30 cellular contexts compared by ENCODE assay signal in genomic region chr1:104163912-104164476, GRCh38.
DNase-seq lines count a peak whose midpoint lies in the region; ATAC-seq and TF ChIP-seq lines count a peak whose summit lies in the region.
"Had no signal": no experiment of that assay in that cellular context is flagged by ENCODE, and none has a peak within 500 bp of the region (broad histone marks: within the 10 kb centered on the region; RNA-seq: fewer than 3 reads in every experiment).

No MANE protein-coding gene starts in this region.

- H3K4me1 Mint-ChIP-seq in WTC11: no peaks in the 10 kb centered on the region
- H3K4me1 Mint-ChIP-seq: activated CD4-positive, alpha-beta T cell treated with anti-CD3 and anti-CD28 coated beads, Interleukin-2, amount 10 ng/mL, durations not matched to agents 7 days and 5 days; naive thymus-derived CD4-positive, alpha-beta T cell had no signal

- H3K9me3 Mint-ChIP-seq in WTC11: no peaks in the 10 kb centered on the region
- H3K9me3 Mint-ChIP-seq: activated CD4-positive, alpha-beta T cell treated with anti-CD3 and anti-CD28 coated beads, Interleukin-2, amount 10 ng/mL, durations not matched to agents 7 days and 5 days had no signal

- H3K27me3 ChIP-seq in colonic mucosa: no peaks in the 10 kb centered on the region
- H3K27me3 ChIP-seq: ascending aorta, gastrocnemius medialis, right lobe of liver, spleen, stomach, vagina had no signal

- intact Hi-C loops in colonic mucosa (cut with DNase I): no loop called here

- H3K9ac ChIP-seq in colonic mucosa (ENCODE audit: low read depth in 2 of 2, low read length in 2 of 2): no peak overlapping the region

- peak; percentile 13; the same call in 1 of the 2 replicates for TF ChIP-seq CTCF in C4-2B (conservative IDR thresholded peaks at IDR 0.05)
- no peak for TF ChIP-seq CTCF in WTC11 (IDR thresholded peaks at IDR 0.05)
- TF ChIP-seq CTCF in colonic mucosa (IDR thresholded peaks at IDR 0.05): no peak

- CTCF ChIA-PET in WTC11 (lab: Charles Lee): no interaction called here

- POLR2A ChIA-PET in WTC11 (lab: Charles Lee): no interaction called here

- H3K36me3 Mint-ChIP-seq in WTC11: no peaks in the 10 kb centered on the region
- H3K36me3 Mint-ChIP-seq: CD8-positive, alpha-beta T cell; naive thymus-derived CD4-positive, alpha-beta T cell had no signal

- ATAC-seq in WTC11: peak; percentile 28; the same call in 1 of the 2 replicates
- ATAC-seq: activated T-cell treated with anti-CD3 and anti-CD28 coated beads, Interleukin-2, amount 50 U/mL, for 4 hours; CD8-positive, alpha-beta T cell; gastrocnemius medialis; naive thymus-derived CD4-positive, alpha-beta T cell; right lobe of liver had no signal

- no peaks in the 10 kb centered on the region for H3K9me3 ChIP-seq in colonic mucosa
- H3K9me3 ChIP-seq: ascending aorta, gastrocnemius medialis, prostate gland, right lobe of liver, vagina had no signal

- no peak overlapping the region for H3K4me3 Mint-ChIP-seq in WTC11
- H3K4me3 Mint-ChIP-seq: activated CD4-positive, alpha-beta T cell treated with anti-CD3 and anti-CD28 coated beads, Interleukin-2, amount 10 ng/mL, durations not matched to agents 7 days and 5 days; activated T-cell treated with anti-CD3 and anti-CD28 coated beads, Interleukin-2, amount 50 U/mL, for 4 hours; CD8-positive, alpha-beta T cell; HFFc6; naive thymus-derived CD4-positive, alpha-beta T cell had no signal

- no peak overlapping the region for H3K27ac Mint-ChIP-seq in WTC11
- H3K27ac Mint-ChIP-seq: activated CD4-positive, alpha-beta T cell treated with anti-CD3 and anti-CD28 coated beads, Interleukin-2, amount 10 ng/mL, durations not matched to agents 7 days and 5 days; CD8-positive, alpha-beta T cell; HFFc6; naive thymus-derived CD4-positive, alpha-beta T cell had no signal

- DNase-seq in KBM-7 (peak; percentile 27), NOMO-1 treated with DMSO at 0.1 percent for 48 hours (lab: John Stamatoyannopoulos, UW; ENCODE audit: unreplicated experiment) (peak; percentile 82), WTC11 (ENCODE audit: low spot score) (no peak), COLO668 (lab: John Stamatoyannopoulos, UW; ENCODE audit: unreplicated experiment) (no peak), ureter (ENCODE audit: low spot score) (no peak), H4 (ENCODE audit: low spot score) (no peak), colonic mucosa (no peak)
- DNase-seq: activated CD4-positive, alpha-beta T cell treated with anti-CD3 and anti-CD28 coated beads, Interleukin-2, amount 10 ng/mL, durations not matched to agents 7 days and 5 days; activated gamma-delta T cell treated with Interleukin-2 at 50 U/mL for 16 hours; activated T-cell treated with anti-CD3 and anti-CD28 coated beads, Interleukin-2, amount 50 U/mL, for 4 hours; CD8-positive, alpha-beta T cell; DMS 273 treated with DMSO at 0.1 percent for 48 hours; gastrocnemius medialis; HFFc6; naive thymus-derived CD4-positive, alpha-beta T cell; NCI-H1436; NCI-H2081; NCI-H446; NCI-H82; nucleus accumbens; right lobe of liver; SIG-M5; spleen; stimulated activated CD4-positive, alpha-beta T cell treated with anti-CD3 and anti-CD28 coated beads, Interleukin-2, amount 100 ng/mL, for 24 hours; stomach; T-helper 9 cell had no signal

- H3K27me3 Mint-ChIP-seq in WTC11 (ENCODE audit: low read depth): no peaks in the 10 kb centered on the region
- H3K27me3 Mint-ChIP-seq: activated CD4-positive, alpha-beta T cell treated with anti-CD3 and anti-CD28 coated beads, Interleukin-2, amount 10 ng/mL, durations not matched to agents 7 days and 5 days; naive thymus-derived CD4-positive, alpha-beta T cell had no signal

- no peaks in the 10 kb centered on the region for H3K4me1 ChIP-seq in colonic mucosa
- H3K4me1 ChIP-seq: ascending aorta, gastrocnemius medialis, prostate gland, right lobe of liver, spleen, stomach, vagina had no signal

- in situ Hi-C loops in KBM-7 (cut with MboI; ENCODE audit: low pct_unique_long_range_greater_than_20kb, low sequenced_read_pairs): no loop called here

- no peak overlapping the region for H3K4me3 ChIP-seq in colonic mucosa
- H3K4me3 ChIP-seq: ascending aorta, gastrocnemius medialis, prostate gland, right lobe of liver, spleen, stomach, vagina had no signal

- H3K27ac ChIP-seq in C4-2B (no peak overlapping the region), colonic mucosa (no peak overlapping the region)
- H3K27ac ChIP-seq: ascending aorta, gastrocnemius medialis, prostate gland, right lobe of liver, spleen, stomach, vagina had no signal

- no peaks in the 10 kb centered on the region for H3K36me3 ChIP-seq in colonic mucosa
- H3K36me3 ChIP-seq: ascending aorta, gastrocnemius medialis, prostate gland, right lobe of liver, spleen, stomach, vagina had no signal

TF ChIP-seq in WTC11, 78 proteins besides CTCF, POLR2A, EP300 and RAD21 (continues in another document):
- no peak for TF ChIP-seq ATF3 (CRISPR knock-in tag; conservative IDR thresholded peaks at IDR 0.05)
- TF ChIP-seq ZNF423 (CRISPR knock-in tag; IDR thresholded peaks at IDR 0.05): no peak
- TF ChIP-seq, protein P1, sequence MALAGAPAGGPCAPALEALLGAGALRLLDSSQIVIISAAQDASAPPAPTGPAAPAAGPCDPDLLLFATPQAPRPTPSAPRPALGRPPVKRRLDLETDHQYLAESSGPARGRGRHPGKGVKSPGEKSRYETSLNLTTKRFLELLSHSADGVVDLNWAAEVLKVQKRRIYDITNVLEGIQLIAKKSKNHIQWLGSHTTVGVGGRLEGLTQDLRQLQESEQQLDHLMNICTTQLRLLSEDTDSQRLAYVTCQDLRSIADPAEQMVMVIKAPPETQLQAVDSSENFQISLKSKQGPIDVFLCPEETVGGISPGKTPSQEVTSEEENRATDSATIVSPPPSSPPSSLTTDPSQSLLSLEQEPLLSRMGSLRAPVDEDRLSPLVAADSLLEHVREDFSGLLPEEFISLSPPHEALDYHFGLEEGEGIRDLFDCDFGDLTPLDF (CRISPR knock-in tag; IDR thresholded peaks at IDR 0.05): no peak
- no peak for TF ChIP-seq MXD4 (CRISPR knock-in tag; IDR thresholded peaks at IDR 0.05; ENCODE audit: borderline replicate concordance)
- TF ChIP-seq, protein P2, sequence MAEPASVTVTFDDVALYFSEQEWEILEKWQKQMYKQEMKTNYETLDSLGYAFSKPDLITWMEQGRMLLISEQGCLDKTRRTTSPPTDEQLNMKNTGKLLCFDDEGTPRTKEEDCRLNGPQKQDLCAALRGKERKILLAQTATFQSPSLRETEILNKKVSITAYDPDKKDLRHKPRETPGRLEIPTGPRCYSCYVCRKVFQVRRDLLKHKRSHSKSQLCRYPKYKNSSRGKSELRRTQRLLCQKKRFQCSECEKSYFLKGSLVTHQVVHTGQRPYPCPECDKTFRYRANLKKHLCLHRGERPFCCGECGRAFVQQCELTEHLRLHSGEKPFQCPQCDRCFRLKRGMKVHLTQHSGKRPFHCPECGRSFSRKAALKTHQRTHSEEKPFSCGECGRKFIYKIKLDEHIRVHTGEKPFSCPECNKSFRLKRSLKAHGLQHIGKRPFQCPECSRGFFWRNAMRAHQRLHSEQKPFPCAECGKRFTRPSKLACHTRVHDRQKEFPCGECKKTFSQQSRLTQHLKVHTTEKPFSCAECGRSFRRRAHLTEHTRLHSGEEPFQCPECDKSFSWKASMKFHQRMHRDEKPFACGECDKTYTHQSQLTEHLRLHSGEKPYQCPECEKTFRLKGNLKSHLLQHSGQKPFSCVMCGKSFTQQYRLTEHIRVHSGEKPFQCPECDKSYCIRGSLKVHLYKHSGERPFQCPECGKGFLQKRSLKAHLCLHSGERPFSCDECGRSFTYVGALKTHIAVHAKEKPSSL (CRISPR knock-in tag; conservative IDR thresholded peaks at IDR 0.05): no peak
- TF ChIP-seq JAZF1 (CRISPR knock-in tag; IDR thresholded peaks at IDR 0.05): no peak
- no peak for TF ChIP-seq SMAD4 (CRISPR knock-in tag; IDR thresholded peaks at IDR 0.05)
- TF ChIP-seq, protein P3, sequence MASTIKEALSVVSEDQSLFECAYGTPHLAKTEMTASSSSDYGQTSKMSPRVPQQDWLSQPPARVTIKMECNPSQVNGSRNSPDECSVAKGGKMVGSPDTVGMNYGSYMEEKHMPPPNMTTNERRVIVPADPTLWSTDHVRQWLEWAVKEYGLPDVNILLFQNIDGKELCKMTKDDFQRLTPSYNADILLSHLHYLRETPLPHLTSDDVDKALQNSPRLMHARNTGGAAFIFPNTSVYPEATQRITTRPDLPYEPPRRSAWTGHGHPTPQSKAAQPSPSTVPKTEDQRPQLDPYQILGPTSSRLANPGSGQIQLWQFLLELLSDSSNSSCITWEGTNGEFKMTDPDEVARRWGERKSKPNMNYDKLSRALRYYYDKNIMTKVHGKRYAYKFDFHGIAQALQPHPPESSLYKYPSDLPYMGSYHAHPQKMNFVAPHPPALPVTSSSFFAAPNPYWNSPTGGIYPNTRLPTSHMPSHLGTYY (CRISPR knock-in tag; IDR thresholded peaks at IDR 0.05): no peak
- TF ChIP-seq, protein P4, sequence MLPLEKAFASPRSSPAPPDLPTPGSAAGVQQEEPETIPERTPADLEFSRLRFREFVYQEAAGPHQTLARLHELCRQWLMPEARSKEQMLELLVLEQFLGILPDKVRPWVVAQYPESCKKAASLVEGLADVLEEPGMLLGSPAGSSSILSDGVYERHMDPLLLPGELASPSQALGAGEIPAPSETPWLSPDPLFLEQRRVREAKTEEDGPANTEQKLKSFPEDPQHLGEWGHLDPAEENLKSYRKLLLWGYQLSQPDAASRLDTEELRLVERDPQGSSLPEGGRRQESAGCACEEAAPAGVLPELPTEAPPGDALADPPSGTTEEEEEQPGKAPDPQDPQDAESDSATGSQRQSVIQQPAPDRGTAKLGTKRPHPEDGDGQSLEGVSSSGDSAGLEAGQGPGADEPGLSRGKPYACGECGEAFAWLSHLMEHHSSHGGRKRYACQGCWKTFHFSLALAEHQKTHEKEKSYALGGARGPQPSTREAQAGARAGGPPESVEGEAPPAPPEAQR (CRISPR knock-in tag; IDR thresholded peaks at IDR 0.05): no peak
- TF ChIP-seq, protein P5, sequence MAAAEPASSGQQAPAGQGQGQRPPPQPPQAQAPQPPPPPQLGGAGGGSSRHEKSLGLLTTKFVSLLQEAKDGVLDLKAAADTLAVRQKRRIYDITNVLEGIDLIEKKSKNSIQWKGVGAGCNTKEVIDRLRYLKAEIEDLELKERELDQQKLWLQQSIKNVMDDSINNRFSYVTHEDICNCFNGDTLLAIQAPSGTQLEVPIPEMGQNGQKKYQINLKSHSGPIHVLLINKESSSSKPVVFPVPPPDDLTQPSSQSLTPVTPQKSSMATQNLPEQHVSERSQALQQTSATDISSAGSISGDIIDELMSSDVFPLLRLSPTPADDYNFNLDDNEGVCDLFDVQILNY (CRISPR knock-in tag; IDR thresholded peaks at IDR 0.05): no peak

Comparison
In these comparisons a context has a peak if more than half of its experiments do, and no peak if none do; other contexts are left out.
1. DNase-seq: peak in KBM-7 (single experiment) and NOMO-1 treated with DMSO at 0.1 percent for 48 hours (single experiment); none in WTC11 (single experiment), COLO668 (single experiment), ureter (single experiment), H4 (single experiment) and colonic mucosa (single experiment).